8 cellular contexts compared by ENCODE assay signal in the genomic region with DNA sequence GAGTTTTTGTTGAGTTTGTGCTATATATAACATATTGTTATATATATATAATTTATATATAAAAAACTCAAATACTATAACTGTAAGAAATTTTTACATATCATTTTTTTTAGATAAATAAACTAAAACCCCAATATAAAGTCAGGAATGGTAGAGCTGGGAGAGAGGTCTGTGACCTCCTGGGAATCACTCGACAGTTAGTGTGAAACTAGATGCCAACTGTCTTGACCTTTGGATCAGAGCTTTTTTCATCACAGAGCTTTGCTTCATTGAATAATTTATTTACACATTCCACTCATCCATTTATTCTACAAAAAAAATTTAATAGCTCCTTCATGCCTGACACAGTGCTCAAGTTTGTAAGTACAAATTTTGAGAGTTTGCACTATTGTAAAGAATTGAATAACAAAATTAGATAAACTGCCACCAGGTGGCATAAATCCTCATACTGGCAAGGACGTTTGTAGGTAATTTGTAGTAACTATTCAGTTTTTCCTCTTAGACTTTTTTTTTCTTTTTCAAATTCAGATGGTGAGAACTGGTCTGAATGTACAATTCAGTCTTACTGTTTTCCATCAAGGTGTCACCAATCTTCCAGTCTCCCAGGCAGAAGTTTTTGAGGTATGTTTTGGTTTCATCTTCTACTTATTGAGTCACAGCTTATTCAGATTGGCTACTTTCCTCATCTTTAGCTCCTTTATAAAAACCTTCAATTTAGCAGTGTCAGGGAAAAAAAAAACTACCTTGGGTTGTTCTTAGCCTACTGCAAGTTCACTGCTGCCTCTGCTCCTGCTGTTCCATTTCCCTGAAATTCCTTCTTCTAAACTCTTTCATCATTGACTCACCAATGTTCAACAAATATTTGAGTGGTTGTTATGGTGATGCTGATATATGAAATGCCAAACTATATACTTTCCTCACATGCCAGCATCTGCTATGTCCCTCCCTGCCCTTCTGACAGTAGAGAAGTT.
DNase-seq lines count a peak whose midpoint lies in the region; ATAC-seq and TF ChIP-seq lines count a peak whose summit lies in the region.

No MANE protein-coding gene starts in this region.

- no peaks in the 10 kb centered on the region for H3F3A ChIP-seq in SU-DHL-6 (ENCODE audit: insufficient read depth)

- H3K36me3 ChIP-seq in SU-DHL-6 (ENCODE audit: low read length): no peaks in the 10 kb centered on the region

- in situ Hi-C loops in KBM-7 (cut with MboI; ENCODE audit: low pct_unique_long_range_greater_than_20kb, low sequenced_read_pairs): loop anchor here (25.0 kb wide), 1 partner anchor 554 kb away; no protein-coding TSS in a partner anchor

- H4K20me1 ChIP-seq in SU-DHL-6 (ENCODE audit: low read depth, low read length): no peaks in the 10 kb centered on the region

- H2AFZ ChIP-seq in SU-DHL-6 (ENCODE audit: low read depth, low read length, severe bottlenecking): no peak overlapping the region

- H3K27ac ChIP-seq in SU-DHL-6 (ENCODE audit: low read depth, low read length): no peak overlapping the region

- H3K4me3 ChIP-seq in SU-DHL-6 (ENCODE audit: insufficient read depth, low read length, poor library complexity, severe bottlenecking) (no peak overlapping the region), retinal pigment epithelial cell (ENCODE audit: low read length) (no peak overlapping the region)

- H3K4me2 ChIP-seq in SU-DHL-6 (ENCODE audit: low read depth, low read length, poor library complexity, severe bottlenecking): no peak overlapping the region

- H3K9me2 ChIP-seq in SU-DHL-6 (replicated peaks; ENCODE audit: insufficient read depth, low read length): no peaks in the 10 kb centered on the region

- no peaks in the 10 kb centered on the region for H3K27me3 ChIP-seq in SU-DHL-6 (ENCODE audit: low read length)

- H3K79me2 ChIP-seq in SU-DHL-6 (ENCODE audit: insufficient read depth, low read length): no peaks in the 10 kb centered on the region

- H3K9ac ChIP-seq in SU-DHL-6 (ENCODE audit: low read length): no peak overlapping the region

- DNase-seq in NCI-H2029 treated with DMSO at 0.1 percent for 48 hours (lab: John Stamatoyannopoulos, UW) (peak; percentile 0), NCI-H2029 (lab: John Stamatoyannopoulos, UW) (no peak), KBM-7 (peak; percentile 44), germinal center (ENCODE audit: low spot score) (peak; percentile 6), retinal pigment epithelial cell (ENCODE audit: low read depth) (peak; percentile 46)
- DNase-seq in activated CD8-positive, alpha-beta memory T cell treated with anti-CD3 and anti-CD28 coated beads for 24 hours: no peak

- no peak for ATAC-seq in GM18517 (IDR thresholded peaks at IDR 0.05; ENCODE audit: unreplicated experiment)

- TF ChIP-seq CTCF in SU-DHL-6 (IDR thresholded peaks at IDR 0.05; ENCODE audit: insufficient read depth, low read length, poor library complexity, severe bottlenecking): peak; percentile 35
- peak; percentile 37 for TF ChIP-seq CTCF in retinal pigment epithelial cell (conservative IDR thresholded peaks at IDR 0.05; ENCODE audit: low read depth, low read length)

- H3K9me3 ChIP-seq in SU-DHL-6 (ENCODE audit: insufficient read depth, low read length): no peaks in the 10 kb centered on the region

Comparison
In these comparisons a context has a peak if more than half of its experiments do, and no peak if none do; other contexts are left out.
1. DNase-seq: peak in NCI-H2029 treated with DMSO at 0.1 percent for 48 hours (single experiment), KBM-7 (single experiment), germinal center (single experiment) and retinal pigment epithelial cell (single experiment); none in NCI-H2029 (single experiment) and activated CD8-positive, alpha-beta memory T cell treated with anti-CD3 and anti-CD28 coated beads for 24 hours (single experiment).